24 cellular contexts compared by ENCODE assay signal in the genomic region with DNA sequence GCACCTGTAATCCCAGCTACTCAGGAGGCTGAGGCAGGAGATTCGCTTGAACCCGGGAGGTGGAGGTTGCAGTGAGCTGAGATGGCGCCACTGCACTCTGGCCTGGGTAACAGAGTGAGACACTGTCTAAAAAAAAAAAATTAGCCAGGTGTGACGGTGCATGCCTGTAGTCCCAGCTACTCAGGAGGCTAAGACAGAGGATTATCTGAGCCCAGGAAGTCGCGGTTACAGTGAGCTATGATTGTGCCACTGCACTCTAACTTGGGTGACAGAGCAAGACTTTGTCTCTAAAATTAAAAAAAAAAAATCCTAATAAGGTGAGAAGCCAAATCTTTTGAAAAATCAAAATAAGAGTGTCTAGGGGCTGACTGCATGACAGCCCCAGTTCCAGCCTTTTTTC.
"Had no signal": no experiment of that assay in that cellular context is flagged by ENCODE, and none has a peak within 500 bp of the region (broad histone marks: within the 10 kb centered on the region; RNA-seq: fewer than 3 reads in every experiment).

No MANE protein-coding gene starts in this region.

- H3K4me3 Mint-ChIP-seq: effector memory CD8-positive, alpha-beta T cell; immature natural killer cell; naive thymus-derived CD4-positive, alpha-beta T cell; nephron progenitor cell; stimulated activated memory B cell treated with anti-CD40 and anti-IgM and Interleukin-4, amounts not matched to agents 10 μg/mL and 1 μg/mL and 100 μg/mL, for 72 hours; stimulated activated naive CD8-positive, alpha-beta T cell treated with anti-CD3 and anti-CD28 coated beads, Interleukin-15, Interleukin-2, amounts not matched to agents 100 ng/mL and 50 ng/mL, for 24 hours had no signal

- H3K9me3 ChIP-seq: esophagus squamous epithelium, left ventricle myocardium inferior, psoas muscle, tibial artery, upper lobe of right lung, vagina had no signal

- H3K79me2 ChIP-seq: parathyroid adenoma had no signal

- DNase-seq: cortex of kidney; effector memory CD8-positive, alpha-beta T cell; esophagus squamous epithelium; foreskin keratinocyte; immature natural killer cell; kidney; left cardiac atrium; left ventricle myocardium inferior; mesenchymal stem cell; naive thymus-derived CD4-positive, alpha-beta T cell; nephron progenitor cell; psoas muscle; spleen; stimulated activated CD4-positive, alpha-beta T cell treated with anti-CD3 and anti-CD28 coated beads, Interleukin-15, amount 100 ng/mL, for 24 hours; stimulated activated CD4-positive, alpha-beta T cell treated with anti-CD3 and anti-CD28 coated beads, Interleukin-1b, Interleukin-23, amount 100 ng/mL, for 48 hours; stimulated activated CD4-positive, alpha-beta T cell treated with anti-CD3 and anti-CD28 coated beads, Interleukin-4, amount 100 ng/mL, for 24 hours; tibial artery had no signal

- H3K36me3 Mint-ChIP-seq: immature natural killer cell; naive thymus-derived CD4-positive, alpha-beta T cell; stimulated activated memory B cell treated with anti-CD40 and anti-IgM and Interleukin-4, amounts not matched to agents 10 μg/mL and 1 μg/mL and 100 μg/mL, for 72 hours had no signal

- H3K4me1 ChIP-seq: foreskin keratinocyte, left ventricle myocardium inferior, spleen, tibial artery, upper lobe of right lung had no signal

- H3K27ac ChIP-seq: epithelial cell of prostate, esophagus squamous epithelium, foreskin keratinocyte, left ventricle myocardium inferior, psoas muscle, spleen, tibial artery, upper lobe of right lung, vagina had no signal

- H3K27ac Mint-ChIP-seq: effector memory CD8-positive, alpha-beta T cell; immature natural killer cell; naive thymus-derived CD4-positive, alpha-beta T cell; nephron progenitor cell; stimulated activated memory B cell treated with anti-CD40 and anti-IgM and Interleukin-4, amounts not matched to agents 10 μg/mL and 1 μg/mL and 100 μg/mL, for 72 hours; stimulated activated naive CD8-positive, alpha-beta T cell treated with anti-CD3 and anti-CD28 coated beads, Interleukin-15, Interleukin-2, amounts not matched to agents 100 ng/mL and 50 ng/mL, for 24 hours had no signal

- H3K36me3 ChIP-seq: esophagus squamous epithelium, left ventricle myocardium inferior, spleen, tibial artery, upper lobe of right lung, vagina had no signal

- FAIRE-seq: kidney had no signal

- H3K9me3 Mint-ChIP-seq: effector memory CD8-positive, alpha-beta T cell; immature natural killer cell; stimulated activated naive CD8-positive, alpha-beta T cell treated with anti-CD3 and anti-CD28 coated beads, Interleukin-15, Interleukin-2, amounts not matched to agents 100 ng/mL and 50 ng/mL, for 24 hours had no signal

- H3K9ac ChIP-seq: parathyroid adenoma had no signal

- H3K27me3 ChIP-seq: vagina had no signal

- H3K4me1 Mint-ChIP-seq: immature natural killer cell; stimulated activated memory B cell treated with anti-CD40 and anti-IgM and Interleukin-4, amounts not matched to agents 10 μg/mL and 1 μg/mL and 100 μg/mL, for 72 hours had no signal

- H3K4me3 ChIP-seq: esophagus squamous epithelium, left ventricle myocardium inferior, lung, psoas muscle, spleen, tibial artery, upper lobe of right lung, vagina had no signal

- ATAC-seq: effector memory CD8-positive, alpha-beta T cell; left cardiac atrium; naive thymus-derived CD4-positive, alpha-beta T cell; stimulated activated memory B cell treated with anti-CD40 and anti-IgM and Interleukin-4, amounts not matched to agents 10 μg/mL and 1 μg/mL and 100 μg/mL, for 72 hours had no signal
